Comparison of ENCODE assay signal across 8 cellular contexts in genomic region chr15:45635763-45636292, GRCh38. TPM values are rescaled to one million over a fixed set of nuclear protein-coding genes. Genes with fewer than 3 reads are reported as not detected.
A peak's percentile ranks its signal among the peaks of the same experiment; 100 is the strongest.
DNase-seq lines count a peak whose midpoint lies in the region; ATAC-seq and TF ChIP-seq lines count a peak whose summit lies in the region.

No MANE protein-coding gene starts in this region.

- no TSS peak for BruUV-seq in Panc1 (replicated peaks; lab: Mats Ljungman, UMichigan)

- in situ Hi-C loops in Panc1 (cut with HindIII; ENCODE audit: low pct_unique_long_range_greater_than_20kb, low sequenced_read_pairs) = no loop called here
- in situ Hi-C loops in KBM-7 (cut with MboI; ENCODE audit: low pct_unique_long_range_greater_than_20kb, low sequenced_read_pairs) = no loop called here

- CTCF ChIA-PET in Panc1 (lab: Charles Lee) = no interaction called here

- TF ChIP-seq CTCF in GM06990 (IDR thresholded peaks at IDR 0.05; ENCODE audit: insufficient read depth, low read length, poor library complexity, severe bottlenecking) (no peak), Panc1 (IDR thresholded peaks at IDR 0.05) (peak; percentile 41; the same call in 1 of the 2 replicates), psoas muscle (IDR thresholded peaks at IDR 0.05) (no peak)

- H3K27ac ChIP-seq in Panc1 (ENCODE audit: low read length) (peak overlapping the region; percentile 88), esophagus (ENCODE audit: low read depth in 2 of 2, low read length in 1 of 2) (peak overlapping the region; percentile 97), psoas muscle (peak overlapping the region; percentile 97)

- H3K36me3 ChIP-seq in GM06990 (ENCODE audit: control insufficient read depth, insufficient read depth, low read length) (no peaks in the 10 kb centered on the region), Panc1 (ENCODE audit: control insufficient read depth, insufficient read depth, low read length) (no peaks in the 10 kb centered on the region), esophagus (ENCODE audit: control insufficient read depth in 2 of 2, insufficient read depth in 2 of 2, low read length in 1 of 2) (no peaks in the 10 kb centered on the region), psoas muscle (ENCODE audit: insufficient read depth in 1 of 2, low read depth in 1 of 2) (no peaks in the 10 kb centered on the region)

- H3K4me1 ChIP-seq in Panc1 (ENCODE audit: control insufficient read depth, insufficient read depth, low read length) = peaks cover 38% of the 10 kb centered on the region
- peaks cover 0 to 11% of the 10 kb centered on the region in 2 donors for H3K4me1 ChIP-seq in esophagus (ENCODE audit: control insufficient read depth in 2 of 2, insufficient read depth in 2 of 2, low read length in 1 of 2)
- H3K4me1 ChIP-seq in psoas muscle = peaks cover 44% of the 10 kb centered on the region

- 36 to 40% methylated on average over 17 of the region's 17 CpGs for WGBS in esophagus, 2 donors
- WGBS in psoas muscle, 3 donors = 28 to 49% (median 42%) methylated on average over 17 of the region's 17 CpGs

- H3K4me3 ChIP-seq in GM06990 (replicated peaks; ENCODE audit: low read depth, low read length) (peak overlapping the region; percentile 72), Panc1 (ENCODE audit: low read depth in 2 of 2, low read length in 2 of 2) (peak overlapping the region; percentile 85 to 89), esophagus (ENCODE audit: low read depth in 1 of 2, low read length in 2 of 2) (peak overlapping the region; percentile 73 to 92), psoas muscle (peak overlapping the region; percentile 75)

- intact Hi-C loops in Panc1 (cut with micrococcal nuclease; ENCODE audit: unreplicated experiment) = no loop called here
- intact Hi-C loops in psoas muscle (cut with DNase I) = no loop called here

- ATAC-seq in Panc1 (no peak), psoas muscle (peak in 3 of 4 donors; percentile 0 to 5 (median 3))

- DNase-seq in GM06990 (ENCODE audit: extremely low read depth, insufficient read length) = no peak
- DNase-seq in Panc1 (ENCODE audit: low read depth, low spot score) = no peak
- no peak for DNase-seq in psoas muscle
- no peak for DNase-seq in DMS153 treated with DMSO at 0.1 percent for 48 hours (lab: John Stamatoyannopoulos, UW; ENCODE audit: unreplicated experiment)
- DNase-seq in DMS53 treated with DMSO at 0.1 percent for 48 hours (lab: John Stamatoyannopoulos, UW; ENCODE audit: unreplicated experiment) = no peak
- no peak for DNase-seq in AG08396 (ENCODE audit: low spot score)
- no peak for DNase-seq in KBM-7

- H3K9me3 ChIP-seq in Panc1 (ENCODE audit: control insufficient read depth, insufficient read depth, low read depth, low read length) (no peaks in the 10 kb centered on the region), esophagus (ENCODE audit: control insufficient read depth in 2 of 2, insufficient read depth in 1 of 2, low read depth in 1 of 2, low read length in 1 of 2) (no peaks in the 10 kb centered on the region), psoas muscle (no peaks in the 10 kb centered on the region)

- H3K27me3 ChIP-seq in GM06990 (replicated peaks; ENCODE audit: control insufficient read depth, insufficient read depth, low read length) (no peaks in the 10 kb centered on the region), Panc1 (ENCODE audit: control insufficient read depth, insufficient read depth, low read length) (no peaks in the 10 kb centered on the region), esophagus (ENCODE audit: control insufficient read depth in 1 of 2, insufficient read depth in 2 of 2, low read length in 2 of 2) (no peaks in the 10 kb centered on the region), psoas muscle (ENCODE audit: insufficient read depth in 3 of 3, low read length in 2 of 3) (no peaks in the 10 kb centered on the region)

- POLR2A ChIA-PET in Panc1 (lab: Charles Lee) = interaction anchor here (0.5 kb wide), 1 partner anchor 8 kb away, joined by 3 read pairs; no protein-coding TSS in a partner anchor

RNA-seq across cellular contexts. Expression of gene SQOR, which starts 1.0 kb away (rescaled TPM):
- 62.2 TPM for total RNA-seq in Panc1 (2021; ENCODE audit: unreplicated experiment)
- polyA plus RNA-seq in Panc1 (2012; ENCODE audit: insufficient read length) = 49.9 TPM
- polyA plus RNA-seq in esophagus = 10 to 100 TPM; 75.6 to 88.4 TPM
- total RNA-seq in psoas muscle = 100 to 1,000 TPM in 3 of 4 donors, 10 to 100 TPM in 1; 46.5 to 174 (median 152) TPM
- polyA plus RNA-seq in psoas muscle = 100 to 1,000 TPM in 1 of 3 donors, 10 to 100 TPM in 2; 67.6 to 142 (median 70.2) TPM

RNA-seq across cellular contexts. Expression of gene BLOC1S6, which starts 48.6 kb away (rescaled TPM):
- 52.0 TPM for total RNA-seq in Panc1 (2021; ENCODE audit: unreplicated experiment)
- polyA plus RNA-seq in Panc1 (2012; ENCODE audit: insufficient read length) = 22.0 TPM
- polyA plus RNA-seq in esophagus = 10 to 100 TPM in 1 of 2 donors, 1 to 10 TPM in 1; 6.5 to 11.1 TPM
- 10 to 100 TPM; 23.7 to 55.2 (median 30.3) TPM for total RNA-seq in psoas muscle
- 10 to 100 TPM; 14.3 to 45.9 (median 31.7) TPM for polyA plus RNA-seq in psoas muscle
